18 cellular contexts compared by ENCODE assay signal in genomic region chr20:24764825-24765224, GRCh38.
"Had no signal": no experiment of that assay in that cellular context is flagged by ENCODE, and none has a peak within 500 bp of the region (broad histone marks: within the 10 kb centered on the region; RNA-seq: fewer than 3 reads in every experiment).

No MANE protein-coding gene starts in this region.

- H3K9ac ChIP-seq: parathyroid adenoma had no signal

- H3K36me3 ChIP-seq: ascending aorta, gastroesophageal sphincter, heart right ventricle, upper lobe of left lung had no signal

- H3K27me3 ChIP-seq: ascending aorta, upper lobe of left lung had no signal

- H3K27ac ChIP-seq: ascending aorta, gastroesophageal sphincter, heart right ventricle, parathyroid adenoma, upper lobe of left lung had no signal

- H3K4me1 ChIP-seq: ascending aorta, gastroesophageal sphincter, heart right ventricle, parathyroid adenoma, upper lobe of left lung had no signal

- ATAC-seq: activated naive CD8-positive, alpha-beta T cell treated with anti-CD3 and anti-CD28 coated beads, Interleukin-2, amount 50 U/mL, for 24 hours; gastroesophageal sphincter; heart right ventricle; left colon had no signal

- H3K4me3 ChIP-seq: ascending aorta, gastroesophageal sphincter, heart right ventricle, lung, upper lobe of left lung had no signal

- DNase-seq: activated CD4-positive, alpha-beta T cell treated with anti-CD3 and anti-CD28 coated beads for 48 hours; activated naive CD4-positive, alpha-beta T cell treated with anti-CD3 and anti-CD28 coated beads for 36 hours; activated naive CD8-positive, alpha-beta T cell treated with anti-CD3 and anti-CD28 coated beads, Interleukin-2, amount 50 U/mL, for 24 hours; activated T-cell treated with anti-CD3 and anti-CD28 coated beads, Interleukin-2, amount 50 U/mL, for 1 hour; erythroblast; heart right ventricle; left colon; midbrain; retina; stimulated activated CD4-positive, alpha-beta T cell treated with anti-CD3 and anti-CD28 coated beads, Interleukin-15, amount 100 ng/mL, for 24 hours; stimulated activated CD4-positive, alpha-beta T cell treated with anti-CD3 and anti-CD28 coated beads, Interleukin-4, amount 100 ng/mL, for 1 hour; stimulated activated naive CD4-positive, alpha-beta T cell treated with Interleukin-2 at 50 U/mL for 16 hours; T-helper 2 cell had no signal
